ENCODE assay signal across 16 cellular contexts in genomic region chr14:74843653-74844052, GRCh38. TPM values are rescaled to one million over a fixed set of nuclear protein-coding genes. Genes with fewer than 3 reads are reported as not detected.
A peak's percentile ranks its signal among the peaks of the same experiment; 100 is the strongest.
DNase-seq lines count a peak whose midpoint lies in the region; ATAC-seq and TF ChIP-seq lines count a peak whose summit lies in the region.
"Had no signal": no experiment of that assay in that cellular context is flagged by ENCODE, and none has a peak within 500 bp of the region (broad histone marks: within the 10 kb centered on the region; RNA-seq: fewer than 3 reads in every experiment).

No MANE protein-coding gene starts in this region.

- peaks cover 9% of the 10 kb centered on the region for H3K36me3 ChIP-seq in SK-N-MC (ENCODE audit: insufficient read depth, low read length)
- H3K36me3 ChIP-seq: pancreas had no signal

- no peak overlapping the region for H3K9ac ChIP-seq in SK-N-MC (ENCODE audit: insufficient read length)

- H3K4me3 Mint-ChIP-seq in activated CD4-positive, alpha-beta memory T cell treated with anti-CD3 and anti-CD28 coated beads for 36 hours: no peak overlapping the region

- H3K27ac Mint-ChIP-seq in activated CD4-positive, alpha-beta memory T cell treated with anti-CD3 and anti-CD28 coated beads for 36 hours: no peak overlapping the region

- POLR2A ChIA-PET in activated CD4-positive, alpha-beta memory T cell treated with anti-CD3 and anti-CD28 coated beads for 36 hours (lab: Charles Lee): no interaction called here

- peak; percentile 73 for DNase-seq in EL
- DNase-seq in SK-N-MC (ENCODE audit: low read depth, low spot score): no peak
- peak; percentile 73 for DNase-seq in fibroblast of villous mesenchyme (ENCODE audit: low read depth)
- DNase-seq in sciatic nerve (ENCODE audit: low spot score): no peak
- no peak for DNase-seq in activated CD4-positive, alpha-beta memory T cell treated with anti-CD3 and anti-CD28 coated beads for 36 hours
- no peak for DNase-seq in stimulated activated naive CD4-positive, alpha-beta T cell (lab: John Stamatoyannopoulos, UW)
- DNase-seq in NAMALWA (ENCODE audit: low spot score): no peak
- DNase-seq: amygdala; DMS79 treated with DMSO at 0.1 percent for 48 hours; effector CD8-positive, alpha-beta T cell; NCI-H2029 treated with DMSO at 0.1 percent for 48 hours; NCI-H774; pancreas; SHP77; tibial artery had no signal

- TF ChIP-seq CTCF in fibroblast of villous mesenchyme (IDR thresholded peaks at IDR 0.05; ENCODE audit: insufficient read depth, low read depth, low read length): peak; percentile 17

- intact Hi-C loops in sciatic nerve (cut with DNase I): no loop called here
- intact Hi-C loops in activated CD4-positive, alpha-beta memory T cell treated with anti-CD3 and anti-CD28 coated beads for 36 hours (cut with micrococcal nuclease): no loop called here

- H3K4me3 ChIP-seq in SK-N-MC (peak overlapping the region; percentile 34; the same call in 1 of the 2 replicates), fibroblast of villous mesenchyme (ENCODE audit: low read depth, low read length) (no peak overlapping the region)
- H3K4me3 ChIP-seq: lung, pancreas, tibial artery had no signal

- H3K27me3 Mint-ChIP-seq in activated CD4-positive, alpha-beta memory T cell treated with anti-CD3 and anti-CD28 coated beads for 36 hours: no peaks in the 10 kb centered on the region

- CTCF ChIA-PET in activated CD4-positive, alpha-beta memory T cell treated with anti-CD3 and anti-CD28 coated beads for 36 hours (lab: Charles Lee): interaction anchor here (0.6 to 2.3 kb wide), 3 partner anchors 16 to 61 kb away, joined by 3 to 11 read pairs (median 4); no protein-coding TSS in a partner anchor

- no peaks in the 10 kb centered on the region for H3K9me3 Mint-ChIP-seq in activated CD4-positive, alpha-beta memory T cell treated with anti-CD3 and anti-CD28 coated beads for 36 hours

- peak overlapping the region; percentile 86 for H3K27ac ChIP-seq in SK-N-MC
- H3K27ac ChIP-seq: pancreas, tibial artery had no signal

- peaks cover 34% of the 10 kb centered on the region for H3K4me1 Mint-ChIP-seq in activated CD4-positive, alpha-beta memory T cell treated with anti-CD3 and anti-CD28 coated beads for 36 hours (ENCODE audit: low read depth)

- ATAC-seq in sciatic nerve: peak; percentile 65

- peaks cover 12% of the 10 kb centered on the region for H3K36me3 Mint-ChIP-seq in activated CD4-positive, alpha-beta memory T cell treated with anti-CD3 and anti-CD28 coated beads for 36 hours

- no peaks in the 10 kb centered on the region for H3K9me3 ChIP-seq in SK-N-MC (ENCODE audit: low read depth, low read length)
- H3K9me3 ChIP-seq: pancreas, tibial artery had no signal

RNA-seq across cellular contexts. Expression of gene PROX2, which starts 32.3 kb away (rescaled TPM):
- total RNA-seq in fibroblast of villous mesenchyme (under 0.01 TPM in 1 of 2 replicates, not detected in the other), sciatic nerve (not detected)
- under 1 TPM; 0.19 to 0.33 TPM for total RNA-seq in activated CD4-positive, alpha-beta memory T cell treated with anti-CD3 and anti-CD28 coated beads for 36 hours
- total RNA-seq: pancreas had no signal

RNA-seq across cellular contexts. Expression of gene DLST, which starts 38.1 kb away (rescaled TPM):
- 61.5 and 62.6 TPM in 2 replicates for total RNA-seq in fibroblast of villous mesenchyme
- 79.6 TPM for total RNA-seq in sciatic nerve
- total RNA-seq in activated CD4-positive, alpha-beta memory T cell treated with anti-CD3 and anti-CD28 coated beads for 36 hours: 100 to 1,000 TPM; 132 to 137 TPM

Comparison
In these comparisons a context has a peak if more than half of its experiments do, and no peak if none do; other contexts are left out.
1. DNase-seq: peak in EL (single experiment) and fibroblast of villous mesenchyme (single experiment); none in SK-N-MC (single experiment), sciatic nerve (single experiment), activated CD4-positive, alpha-beta memory T cell treated with anti-CD3 and anti-CD28 coated beads for 36 hours (single experiment), stimulated activated naive CD4-positive, alpha-beta T cell (0 of 6) and NAMALWA (single experiment).